ENCODE assay signal across 1 cellular context in genomic region chr2:85591563-85591962, GRCh38.
TF ChIP-seq lines count a peak whose summit lies in the region.

No MANE protein-coding gene starts in this region.

TF ChIP-seq in IMR-90, 13 proteins besides CTCF, POLR2A, EP300 and RAD21:
- no peak for TF ChIP-seq BHLHE40 (IDR thresholded peaks at IDR 0.05; ENCODE audit: low read depth, low read length)
- no peak for TF ChIP-seq MAZ (IDR thresholded peaks at IDR 0.05; ENCODE audit: borderline replicate concordance, low read depth, low read length)
- TF ChIP-seq NFE2L2 (IDR thresholded peaks at IDR 0.05; ENCODE audit: low read depth, low read length) = no peak
- TF ChIP-seq MXI1 (IDR thresholded peaks at IDR 0.05; ENCODE audit: borderline replicate concordance, low read depth, low read length) = no peak
- TF ChIP-seq RCOR1 (IDR thresholded peaks at IDR 0.05; ENCODE audit: insufficient replicate concordance, low read length) = no peak
- no peak for TF ChIP-seq RFX5 (IDR thresholded peaks at IDR 0.05; ENCODE audit: low read depth, low read length)
- no peak for TF ChIP-seq CEBPB (IDR thresholded peaks at IDR 0.05; ENCODE audit: low read depth, low read length)
- TF ChIP-seq FOS (IDR thresholded peaks at IDR 0.05; ENCODE audit: low read depth, low read length) = no peak
- TF ChIP-seq ELK1 (IDR thresholded peaks at IDR 0.05; ENCODE audit: borderline replicate concordance, low read depth, low read length) = no peak
- TF ChIP-seq CHD1 (IDR thresholded peaks at IDR 0.05; ENCODE audit: low read depth, low read length) = no peak
- TF ChIP-seq, protein P1, sequence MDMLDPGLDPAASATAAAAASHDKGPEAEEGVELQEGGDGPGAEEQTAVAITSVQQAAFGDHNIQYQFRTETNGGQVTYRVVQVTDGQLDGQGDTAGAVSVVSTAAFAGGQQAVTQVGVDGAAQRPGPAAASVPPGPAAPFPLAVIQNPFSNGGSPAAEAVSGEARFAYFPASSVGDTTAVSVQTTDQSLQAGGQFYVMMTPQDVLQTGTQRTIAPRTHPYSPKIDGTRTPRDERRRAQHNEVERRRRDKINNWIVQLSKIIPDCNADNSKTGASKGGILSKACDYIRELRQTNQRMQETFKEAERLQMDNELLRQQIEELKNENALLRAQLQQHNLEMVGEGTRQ (IDR thresholded peaks at IDR 0.05; ENCODE audit: low read depth, low read length) = no peak
- no peak for TF ChIP-seq SMC3 (IDR thresholded peaks at IDR 0.05; ENCODE audit: low read depth, low read length)
- TF ChIP-seq MAFK (IDR thresholded peaks at IDR 0.05; ENCODE audit: low read depth, low read length) = no peak
